Comparison of ENCODE assay signal across 21 cellular contexts in the genomic region with DNA sequence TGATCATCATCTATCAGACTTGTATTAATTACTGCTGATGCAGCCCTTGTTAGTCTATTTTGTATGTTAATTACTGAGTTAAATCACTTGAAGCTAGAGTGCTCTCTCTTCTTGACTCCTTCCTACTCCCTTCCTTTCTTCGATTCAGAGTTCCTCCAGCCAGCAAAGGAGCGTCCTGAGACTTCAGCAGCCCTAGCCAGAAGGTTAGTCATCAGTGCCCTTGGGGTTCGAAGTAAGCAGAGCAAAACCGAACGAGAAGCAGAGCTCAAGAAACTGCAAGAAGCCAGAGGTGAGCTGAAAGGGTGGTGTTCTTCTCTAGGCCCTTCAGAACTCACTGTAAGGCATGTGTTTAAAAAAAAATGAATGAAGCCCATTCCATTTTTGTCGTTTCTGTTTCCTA. TPM values are rescaled to one million over a fixed set of nuclear protein-coding genes. Genes with fewer than 3 reads are reported as not detected.
"Had no signal": no experiment of that assay in that cellular context is flagged by ENCODE, and none has a peak within 500 bp of the region (broad histone marks: within the 10 kb centered on the region; RNA-seq: fewer than 3 reads in every experiment).

No MANE protein-coding gene starts in this region.

- H3K4me3 ChIP-seq: body of pancreas, coronary artery, ovary, sigmoid colon, spleen, testis, upper lobe of left lung had no signal

- DNase-seq: activated CD4-positive, alpha-beta T cell treated with anti-CD3 and anti-CD28 coated beads, Interleukin-2, amount 50 U/mL, for 48 hours; activated CD8-positive, alpha-beta memory T cell treated with anti-CD3 and anti-CD28 coated beads, Interleukin-2, amount 10 ng/mL, durations not matched to agents 7 days and 5 days; activated effector memory CD4-positive, alpha-beta T cell treated with Interleukin-2 at 50 U/mL for 16 hours; activated T-cell treated with anti-CD3 and anti-CD28 coated beads, Interleukin-2, amount 50 U/mL, for 4 hours; amniotic stem cell; body of pancreas; central memory CD4-positive, alpha-beta T cell; hippocampal formation; kidney glomerular epithelial cell; mesendoderm; ovary; sigmoid colon; SK-N-SH; spleen; stimulated activated naive CD8-positive, alpha-beta T cell treated with anti-CD3 and anti-CD28 coated beads, Interleukin-15, amount 100 ng/mL, for 72 hours; testis; upper lobe of left lung had no signal

- H3K27ac Mint-ChIP-seq: activated CD8-positive, alpha-beta memory T cell treated with anti-CD3 and anti-CD28 coated beads, Interleukin-2, amount 10 ng/mL, durations not matched to agents 7 days and 5 days; activated naive CD4-positive, alpha-beta T cell treated with anti-CD3 and anti-CD28 coated beads, Interleukin-2, amount 50 U/mL, for 24 hours had no signal

- H3K9ac ChIP-seq: SK-N-SH had no signal

- H3K4me1 Mint-ChIP-seq: stimulated activated naive CD8-positive, alpha-beta T cell treated with anti-CD3 and anti-CD28 coated beads, Interleukin-15, amount 100 ng/mL, for 72 hours had no signal

- ATAC-seq: activated CD8-positive, alpha-beta memory T cell treated with anti-CD3 and anti-CD28 coated beads, Interleukin-2, amount 10 ng/mL, durations not matched to agents 7 days and 5 days; activated T-cell treated with anti-CD3 and anti-CD28 coated beads, Interleukin-2, amount 50 U/mL, for 4 hours; body of pancreas; stimulated activated naive CD8-positive, alpha-beta T cell treated with anti-CD3 and anti-CD28 coated beads, Interleukin-15, amount 100 ng/mL, for 72 hours had no signal

- H3K4me1 ChIP-seq: body of pancreas, sigmoid colon, testis, upper lobe of left lung had no signal

- H3K27ac ChIP-seq: body of pancreas, coronary artery, ovary, sigmoid colon, spleen, testis, upper lobe of left lung had no signal

- H3K9me3 Mint-ChIP-seq: activated naive CD4-positive, alpha-beta T cell treated with anti-CD3 and anti-CD28 coated beads, Interleukin-2, amount 50 U/mL, for 24 hours; activated T-cell treated with anti-CD3 and anti-CD28 coated beads, Interleukin-2, amount 50 U/mL, for 4 hours; stimulated activated naive CD8-positive, alpha-beta T cell treated with anti-CD3 and anti-CD28 coated beads, Interleukin-15, amount 100 ng/mL, for 72 hours had no signal

- H3K27me3 Mint-ChIP-seq: activated CD8-positive, alpha-beta memory T cell treated with anti-CD3 and anti-CD28 coated beads, Interleukin-2, amount 10 ng/mL, durations not matched to agents 7 days and 5 days; activated naive CD4-positive, alpha-beta T cell treated with anti-CD3 and anti-CD28 coated beads, Interleukin-2, amount 50 U/mL, for 24 hours; stimulated activated naive CD8-positive, alpha-beta T cell treated with anti-CD3 and anti-CD28 coated beads, Interleukin-15, amount 100 ng/mL, for 72 hours had no signal

- H3K4me3 Mint-ChIP-seq: activated CD8-positive, alpha-beta memory T cell treated with anti-CD3 and anti-CD28 coated beads, Interleukin-2, amount 10 ng/mL, durations not matched to agents 7 days and 5 days; activated naive CD4-positive, alpha-beta T cell treated with anti-CD3 and anti-CD28 coated beads, Interleukin-2, amount 50 U/mL, for 24 hours; activated T-cell treated with anti-CD3 and anti-CD28 coated beads, Interleukin-2, amount 50 U/mL, for 4 hours; stimulated activated naive CD8-positive, alpha-beta T cell treated with anti-CD3 and anti-CD28 coated beads, Interleukin-15, amount 100 ng/mL, for 72 hours had no signal

- H3K36me3 ChIP-seq: ovary had no signal

- H3K27me3 ChIP-seq: body of pancreas, ovary, sigmoid colon, spleen, testis, upper lobe of left lung had no signal

- H3K9me3 ChIP-seq: body of pancreas, ovary, sigmoid colon, SK-N-SH, spleen, testis, upper lobe of left lung had no signal

RNA-seq across cellular contexts. Expression of a gene that starts 32.1 kb away (rescaled TPM):
- total RNA-seq: activated CD8-positive, alpha-beta memory T cell treated with anti-CD3 and anti-CD28 coated beads, Interleukin-2, amount 10 ng/mL, durations not matched to agents 7 days and 5 days; activated T-cell treated with anti-CD3 and anti-CD28 coated beads, Interleukin-2, amount 50 U/mL, for 4 hours; T-helper 1 cell treated with Interleukin-12 subunit alpha and Interleukin-12 subunit beta and Interleukin-4 antibody, amounts not matched to agents 30 ng/mL and 1 ng/mL, for 36 hours had no signal
- polyA plus RNA-seq: neural cell had no signal
